8 cellular contexts compared by ENCODE assay signal in the genomic region with DNA sequence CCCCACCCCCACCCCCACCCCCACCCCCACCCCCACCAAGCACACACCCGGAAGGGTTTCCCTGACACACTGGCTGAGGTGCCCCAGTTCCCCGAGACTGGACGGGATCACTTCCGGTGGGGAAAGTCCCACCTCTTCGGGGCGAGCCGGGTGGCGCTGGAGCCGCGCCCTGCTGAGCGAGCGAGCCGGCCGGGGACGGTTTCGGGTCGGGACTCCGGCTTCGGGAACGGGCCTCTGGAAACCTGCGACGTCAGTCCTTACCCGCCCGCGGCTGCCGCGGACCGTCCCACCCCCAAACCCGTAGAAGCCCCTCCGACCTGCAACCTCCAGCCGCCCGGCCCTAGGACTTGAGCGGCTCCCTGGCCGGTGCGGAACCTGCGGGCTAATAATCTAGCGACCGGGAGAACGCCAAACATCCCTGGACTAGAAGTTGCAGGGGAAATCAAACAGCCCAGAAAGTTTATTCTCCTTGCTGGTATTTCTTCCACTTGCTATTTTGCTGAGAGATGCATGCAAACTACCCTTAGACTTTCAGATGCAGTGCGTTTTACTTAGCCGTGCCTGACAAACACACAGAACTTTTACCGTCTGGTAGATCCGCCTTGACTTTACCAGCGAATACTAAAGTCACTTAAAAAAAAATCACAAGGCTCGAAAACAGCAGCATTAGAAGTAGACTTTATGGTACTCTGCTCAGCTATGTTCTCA. TPM values are rescaled to one million over a fixed set of nuclear protein-coding genes. Genes with fewer than 3 reads are reported as not detected.
A peak's percentile ranks its signal among the peaks of the same experiment; 100 is the strongest.
DNase-seq lines count a peak whose midpoint lies in the region; ATAC-seq lines count a peak whose summit lies in the region.

No MANE protein-coding gene starts in this region.

- peaks cover 28% of the 10 kb centered on the region for H3K4me1 ChIP-seq in CD8-positive, alpha-beta memory T cell (ENCODE audit: insufficient read depth, low read length)
- H3K4me1 ChIP-seq in endocrine pancreas (ENCODE audit: control insufficient read depth, insufficient read depth, low read length), result peaks cover 9% of the 10 kb centered on the region
- H3K4me1 ChIP-seq in mesodermal cell (ENCODE audit: control insufficient read depth, insufficient read depth, low read length, poor library complexity, severe bottlenecking), result no peaks in the 10 kb centered on the region

- peak overlapping the region; percentile 92 to 100 (median 98) for H3K27ac Mint-ChIP-seq in CD8-positive, alpha-beta memory T cell

- peak overlapping the region; percentile 95 for H3K27ac ChIP-seq in CD8-positive, alpha-beta memory T cell (ENCODE audit: low read depth, low read length)
- peak overlapping the region; percentile 96 for H3K27ac ChIP-seq in mesodermal cell (ENCODE audit: low read depth, low read length, severe bottlenecking)

- H3K27me3 Mint-ChIP-seq in CD8-positive, alpha-beta memory T cell, result peaks cover 0 to 5% of the 10 kb centered on the region in 2 donors

- WGBS in mesodermal cell (ENCODE audit: insufficient coverage in 2 of 2), 2 experiments, result 0% methylated on average over 2 to 9 of the region's 45 CpGs

- no peaks in the 10 kb centered on the region for H3K9me3 Mint-ChIP-seq in CD8-positive, alpha-beta memory T cell

- peaks cover 34 to 49% (median 41%) of the 10 kb centered on the region in 3 donors for H3K4me1 Mint-ChIP-seq in CD8-positive, alpha-beta memory T cell

- H3K9ac ChIP-seq in endocrine pancreas (ENCODE audit: control insufficient read depth, insufficient read depth, low read length), result peak overlapping the region; percentile 77

- CTCF ChIA-PET in CD8-positive, alpha-beta memory T cell (lab: Charles Lee), result interaction anchor here (0.7 to 3.6 kb wide), 8 partner anchors 20 to 413 kb away, joined by 3 to 20 read pairs (median 4); a partner anchor contains a TSS

- H3K4me3 Mint-ChIP-seq in CD8-positive, alpha-beta memory T cell, result peak overlapping the region; percentile 83 to 95 (median 89)

- ATAC-seq in GM19467 (IDR thresholded peaks at IDR 0.05; ENCODE audit: unreplicated experiment), result peak; percentile 54

- peak; percentile 68 to 89 (median 76) for DNase-seq in CD8-positive, alpha-beta memory T cell
- peak; percentile 70 for DNase-seq in HPDE6-E6E7 (ENCODE audit: extremely low spot score)
- DNase-seq in NK-92 (lab: John Stamatoyannopoulos, UW; ENCODE audit: unreplicated experiment), result peak; percentile 4
- DNase-seq in activated CD8-positive, alpha-beta memory T cell treated with anti-CD3 and anti-CD28 coated beads for 24 hours, result peak; percentile 83
- DNase-seq in stimulated activated CD8-positive, alpha-beta memory T cell treated with anti-CD3 and anti-CD28 coated beads, Interleukin-15, amount 100 ng/mL, for 1 hour (ENCODE audit: low read depth), result peak; percentile 55

- peak overlapping the region; percentile 84 for H3K4me3 ChIP-seq in CD8-positive, alpha-beta memory T cell (ENCODE audit: low read length)
- H3K4me3 ChIP-seq in endocrine pancreas (ENCODE audit: control insufficient read depth, insufficient read depth, low read length) (peak overlapping the region; percentile 84), mesodermal cell (ENCODE audit: extremely low read depth, insufficient read depth, low read length, poor library complexity, severe bottlenecking) (peak overlapping the region; percentile 58)

- peaks cover 3% of the 10 kb centered on the region for H3K36me3 ChIP-seq in CD8-positive, alpha-beta memory T cell (ENCODE audit: insufficient read depth, low read length)
- no peaks in the 10 kb centered on the region for H3K36me3 ChIP-seq in endocrine pancreas (ENCODE audit: control insufficient read depth, insufficient read depth, low read length)
- peaks cover 11% of the 10 kb centered on the region for H3K36me3 ChIP-seq in mesodermal cell (ENCODE audit: control insufficient read depth, insufficient read depth, low read length)

- H3K27me3 ChIP-seq in CD8-positive, alpha-beta memory T cell (ENCODE audit: insufficient read depth, low read length, poor library complexity, severe bottlenecking), result no peaks in the 10 kb centered on the region
- no peaks in the 10 kb centered on the region for H3K27me3 ChIP-seq in endocrine pancreas (ENCODE audit: control insufficient read depth, insufficient read depth, low read length)

- H3K36me3 Mint-ChIP-seq in CD8-positive, alpha-beta memory T cell, result peaks cover 0 to 26% (median 8%) of the 10 kb centered on the region in 3 donors

- no peaks in the 10 kb centered on the region for H3K9me3 ChIP-seq in CD8-positive, alpha-beta memory T cell (ENCODE audit: low read length)
- H3K9me3 ChIP-seq in endocrine pancreas (ENCODE audit: control insufficient read depth, low read length) (no peaks in the 10 kb centered on the region), mesodermal cell (ENCODE audit: control insufficient read depth, low read length) (no peaks in the 10 kb centered on the region)

- POLR2A ChIA-PET in CD8-positive, alpha-beta memory T cell (lab: Charles Lee), result interaction anchor here (1.1 kb wide), 2 partner anchors 195 to 270 kb away, joined by 3 to 4 read pairs; no protein-coding TSS in a partner anchor

RNA-seq across cellular contexts. Expression of a gene that starts 1.0 kb away (rescaled TPM):
- total RNA-seq in CD8-positive, alpha-beta memory T cell, result 10 to 100 TPM; 33.2 to 34.0 TPM
- polyA plus RNA-seq in CD8-positive, alpha-beta memory T cell, result 17.6 TPM
- polyA plus RNA-seq in mesodermal cell (2013, experiment 1 of 2), result 30.9 TPM
- polyA plus RNA-seq in mesodermal cell (2013, experiment 2 of 2), result 31.9 TPM

Comparison
In these comparisons a context has a peak if more than half of its experiments do, and no peak if none do; other contexts are left out.
1. Peak in every context shown above with its lines: DNase-seq, ATAC-seq, H3K4me3 ChIP-seq and H3K27ac ChIP-seq.
2. DNase-seq: peak in every context shown above with its lines; median percentile 83 in activated CD8-positive, alpha-beta memory T cell treated with anti-CD3 and anti-CD28 coated beads for 24 hours; 76 in CD8-positive, alpha-beta memory T cell; 70 in HPDE6-E6E7; 55 in stimulated activated CD8-positive, alpha-beta memory T cell treated with anti-CD3 and anti-CD28 coated beads, Interleukin-15, amount 100 ng/mL, for 1 hour; 4 in NK-92.